Comparison of ENCODE assay signal across 32 cellular contexts in genomic region chr12:121816925-121817647, GRCh38. TPM values are rescaled to one million over a fixed set of nuclear protein-coding genes. Genes with fewer than 3 reads are reported as not detected.
"Had no signal": no experiment of that assay in that cellular context is flagged by ENCODE, and none has a peak within 500 bp of the region (broad histone marks: within the 10 kb centered on the region; RNA-seq: fewer than 3 reads in every experiment).

No MANE protein-coding gene starts in this region.

- H2AFZ ChIP-seq: hepatocyte had no signal

- H3K27me3 ChIP-seq: ascending aorta, cardiac muscle cell, gastroesophageal sphincter, hepatocyte, pancreas, sigmoid colon, uterus had no signal

- H3K4me3 Mint-ChIP-seq: activated CD4-positive, alpha-beta memory T cell treated with anti-CD3 and anti-CD28 coated beads for 36 hours; activated CD4-positive, alpha-beta T cell treated with anti-CD3 and anti-CD28 coated beads, Interleukin-2, amount 10 ng/mL, durations not matched to agents 24 days and 14 days; activated naive CD8-positive, alpha-beta T cell treated with anti-CD3 and anti-CD28 coated beads, Interleukin-2, amount 10 ng/mL, durations not matched to agents 7 days and 5 days; brain; mesothelial cell of epicardium; nephron progenitor cell; stimulated activated memory B cell treated with anti-CD40 and anti-IgM and Interleukin-4, amounts not matched to agents 10 μg/mL and 1 μg/mL and 100 μg/mL, for 72 hours; stimulated activated naive CD8-positive, alpha-beta T cell treated with anti-CD3 and anti-CD28 coated beads, Interleukin-15, amount 100 ng/mL, for 72 hours; type B pancreatic cell had no signal

- ATAC-seq: gastroesophageal sphincter; pancreas; stimulated activated memory B cell treated with anti-CD40 and anti-IgM and Interleukin-4, amounts not matched to agents 10 μg/mL and 1 μg/mL and 100 μg/mL, for 72 hours; stimulated activated naive CD8-positive, alpha-beta T cell treated with anti-CD3 and anti-CD28 coated beads, Interleukin-15, amount 100 ng/mL, for 72 hours had no signal

- H3K27me3 Mint-ChIP-seq: activated CD4-positive, alpha-beta memory T cell treated with anti-CD3 and anti-CD28 coated beads for 36 hours; activated CD4-positive, alpha-beta T cell treated with anti-CD3 and anti-CD28 coated beads, Interleukin-2, amount 10 ng/mL, durations not matched to agents 24 days and 14 days; activated naive CD8-positive, alpha-beta T cell treated with anti-CD3 and anti-CD28 coated beads, Interleukin-2, amount 10 ng/mL, durations not matched to agents 7 days and 5 days; naive B cell; stimulated activated memory B cell treated with anti-CD40 and anti-IgM and Interleukin-4, amounts not matched to agents 10 μg/mL and 1 μg/mL and 100 μg/mL, for 72 hours; stimulated activated naive CD8-positive, alpha-beta T cell treated with anti-CD3 and anti-CD28 coated beads, Interleukin-15, amount 100 ng/mL, for 72 hours; type B pancreatic cell had no signal

- H3K9me3 ChIP-seq: ascending aorta, gastroesophageal sphincter, left ventricle myocardium inferior, pancreas, prostate gland, sigmoid colon, uterus had no signal

- H3K36me3 ChIP-seq: uterus had no signal

- H3K27ac ChIP-seq: ascending aorta, cardiac muscle cell, gastroesophageal sphincter, hepatocyte, left ventricle myocardium inferior, pancreas, prostate gland, sigmoid colon, uterus, WERI-Rb-1 had no signal

- H3K4me3 ChIP-seq: ascending aorta, cardiac muscle cell, gastroesophageal sphincter, hepatocyte, left ventricle myocardium inferior, pancreas, prostate gland, sigmoid colon, uterus had no signal

- H3K9me3 Mint-ChIP-seq: activated CD4-positive, alpha-beta memory T cell treated with anti-CD3 and anti-CD28 coated beads for 36 hours; activated CD4-positive, alpha-beta T cell treated with anti-CD3 and anti-CD28 coated beads, Interleukin-2, amount 10 ng/mL, durations not matched to agents 24 days and 14 days; activated naive CD8-positive, alpha-beta T cell treated with anti-CD3 and anti-CD28 coated beads, Interleukin-2, amount 10 ng/mL, durations not matched to agents 7 days and 5 days; brain; mesothelial cell of epicardium; naive B cell; nephron progenitor cell; stimulated activated memory B cell treated with anti-CD40 and anti-IgM and Interleukin-4, amounts not matched to agents 10 μg/mL and 1 μg/mL and 100 μg/mL, for 72 hours; stimulated activated naive CD8-positive, alpha-beta T cell treated with anti-CD3 and anti-CD28 coated beads, Interleukin-15, amount 100 ng/mL, for 72 hours; type B pancreatic cell had no signal

- DNase-seq: activated CD4-positive, alpha-beta memory T cell treated with anti-CD3 and anti-CD28 coated beads for 36 hours; activated CD4-positive, alpha-beta T cell treated with anti-CD3 and anti-CD28 coated beads, Interleukin-2, amount 10 ng/mL, durations not matched to agents 24 days and 14 days; activated CD4-positive, CD25-positive, alpha-beta regulatory T cell treated with anti-CD3 and anti-CD28 coated beads, Interleukin-2, amount 50 U/mL, for 72 hours; activated CD8-positive, alpha-beta memory T cell treated with anti-CD3 and anti-CD28 coated beads, Interleukin-2, amount 50 U/mL, for 48 hours; activated naive CD4-positive, alpha-beta T cell treated with Interleukin-2 at 50 U/mL for 16 hours; activated naive CD8-positive, alpha-beta T cell treated with anti-CD3 and anti-CD28 coated beads, Interleukin-2, amount 10 ng/mL, durations not matched to agents 7 days and 5 days; activated T-cell treated with anti-CD3 and anti-CD28 coated beads, Interleukin-2, amount 50 U/mL, for 48 hours; islet precursor cell; left ventricle myocardium inferior; naive B cell; nephron progenitor cell; sigmoid colon; small intestine; stimulated activated CD4-positive, alpha-beta T cell treated with anti-CD3 and anti-CD28 coated beads, Interleukin-4, amount 100 ng/mL, for 24 hours; stimulated activated naive CD8-positive, alpha-beta T cell treated with anti-CD3 and anti-CD28 coated beads, Interleukin-15, amount 100 ng/mL, for 72 hours; substantia nigra; uterus; WERI-Rb-1 had no signal

- H3K4me1 ChIP-seq: prostate gland had no signal

- H3K4me2 ChIP-seq: hepatocyte had no signal

- H3K27ac Mint-ChIP-seq: activated CD4-positive, alpha-beta memory T cell treated with anti-CD3 and anti-CD28 coated beads for 36 hours; activated CD4-positive, alpha-beta T cell treated with anti-CD3 and anti-CD28 coated beads, Interleukin-2, amount 10 ng/mL, durations not matched to agents 24 days and 14 days; activated naive CD8-positive, alpha-beta T cell treated with anti-CD3 and anti-CD28 coated beads, Interleukin-2, amount 10 ng/mL, durations not matched to agents 7 days and 5 days; mesothelial cell of epicardium; naive B cell; nephron progenitor cell; stimulated activated memory B cell treated with anti-CD40 and anti-IgM and Interleukin-4, amounts not matched to agents 10 μg/mL and 1 μg/mL and 100 μg/mL, for 72 hours; type B pancreatic cell had no signal

RNA-seq across cellular contexts. Expression of gene HPD, which starts 41.6 kb away (rescaled TPM):
- total RNA-seq: activated CD4-positive, alpha-beta memory T cell treated with anti-CD3 and anti-CD28 coated beads for 36 hours; activated CD4-positive, alpha-beta T cell treated with anti-CD3 and anti-CD28 coated beads, Interleukin-2, amount 10 ng/mL, durations not matched to agents 24 days and 14 days; activated naive CD8-positive, alpha-beta T cell treated with anti-CD3 and anti-CD28 coated beads, Interleukin-2, amount 10 ng/mL, durations not matched to agents 7 days and 5 days; cardiac muscle cell; cerebellum; endothelial cell of umbilical vein; fibroblast of villous mesenchyme; lung microvascular endothelial cell had no signal
- polyA plus RNA-seq: cardiac muscle cell, endothelial cell of umbilical vein had no signal
